ENCODE assay signal across 1 cellular context in the genomic region with DNA sequence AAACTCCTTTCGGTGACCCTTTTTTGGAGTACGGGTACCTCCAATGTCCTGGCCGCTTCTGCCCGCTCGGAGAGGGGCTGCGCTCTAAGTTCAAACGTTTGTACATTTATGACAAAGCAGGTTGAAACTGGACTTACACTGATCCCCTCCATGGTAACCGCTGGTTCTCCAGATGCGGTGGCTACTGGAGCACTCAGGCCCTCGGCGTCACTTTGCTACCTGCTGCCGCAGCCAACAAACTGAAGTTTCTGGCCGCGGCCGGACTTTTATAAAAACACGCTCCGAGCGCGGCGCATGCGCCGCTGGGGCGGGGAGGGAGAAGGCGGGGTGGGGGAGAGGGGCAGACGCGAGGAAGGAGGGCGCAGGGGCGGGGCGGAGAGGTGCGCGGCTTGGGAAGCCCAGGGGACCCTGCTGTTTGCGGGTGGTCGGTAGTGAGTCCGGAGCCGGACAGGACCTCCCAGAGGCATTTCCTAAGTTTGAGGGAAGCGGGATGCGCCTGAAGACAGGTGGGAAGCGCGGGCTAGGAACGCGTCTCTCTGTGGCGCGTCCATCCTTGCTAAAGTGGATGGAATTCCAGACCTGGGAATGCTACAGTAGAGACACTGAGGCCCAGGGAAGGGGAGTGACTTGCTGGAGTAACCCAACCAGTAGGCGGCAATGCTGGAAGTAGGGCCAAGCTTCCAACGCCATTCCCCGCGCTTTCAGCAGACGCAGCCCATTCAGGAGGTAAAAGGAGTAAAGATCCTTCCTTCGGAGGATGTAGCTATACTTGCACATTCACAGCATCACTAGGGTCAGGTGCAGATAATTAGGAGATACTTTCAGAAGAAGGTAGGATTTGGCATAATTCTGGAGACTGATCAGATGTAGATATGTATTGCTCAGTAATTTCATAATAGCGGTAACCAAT.
TF ChIP-seq lines count a peak whose summit lies in the region.

A gene (minus strand): TSS at position 241 of the 910 bp plus-strand sequence. CDS start 89 bp downstream, at position 152.

TF ChIP-seq in IMR-90, 13 proteins besides CTCF, POLR2A, EP300 and RAD21 (continued from another document):
- TF ChIP-seq, protein P1, sequence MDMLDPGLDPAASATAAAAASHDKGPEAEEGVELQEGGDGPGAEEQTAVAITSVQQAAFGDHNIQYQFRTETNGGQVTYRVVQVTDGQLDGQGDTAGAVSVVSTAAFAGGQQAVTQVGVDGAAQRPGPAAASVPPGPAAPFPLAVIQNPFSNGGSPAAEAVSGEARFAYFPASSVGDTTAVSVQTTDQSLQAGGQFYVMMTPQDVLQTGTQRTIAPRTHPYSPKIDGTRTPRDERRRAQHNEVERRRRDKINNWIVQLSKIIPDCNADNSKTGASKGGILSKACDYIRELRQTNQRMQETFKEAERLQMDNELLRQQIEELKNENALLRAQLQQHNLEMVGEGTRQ (IDR thresholded peaks at IDR 0.05; ENCODE audit: low read depth, low read length), result no peak
